ENCODE assay signal across 8 cellular contexts in genomic region chr10:17227367-17228080, GRCh38. TPM values are rescaled to one million over a fixed set of nuclear protein-coding genes. Genes with fewer than 3 reads are reported as not detected.
DNase-seq lines count a peak whose midpoint lies in the region; ATAC-seq and TF ChIP-seq lines count a peak whose summit lies in the region.

No MANE protein-coding gene starts in this region.

- no peaks in the 10 kb centered on the region; the same call in 1 of the 2 replicates for H4K20me1 ChIP-seq in OCI-LY7 (ENCODE audit: insufficient read depth, low read length)

- H3K4me1 ChIP-seq in OCI-LY7 (ENCODE audit: insufficient read depth, low read length, poor library complexity, severe bottlenecking), result peaks cover 29% of the 10 kb centered on the region
- peaks cover 33 to 34% of the 10 kb centered on the region in 2 donors for H3K4me1 ChIP-seq in naive thymus-derived CD4-positive, alpha-beta T cell (ENCODE audit: control insufficient read depth in 2 of 2, insufficient read depth in 2 of 2, low read length in 2 of 2)

- H3K4me3 Mint-ChIP-seq in naive thymus-derived CD4-positive, alpha-beta T cell, result peak overlapping the region; percentile 87 to 100 (median 97)

- intact Hi-C loops in OCI-LY7 (cut with micrococcal nuclease; ENCODE audit: unreplicated experiment), result no loop called here
- intact Hi-C loops in naive thymus-derived CD4-positive, alpha-beta T cell (cut with micrococcal nuclease), result loop anchor here (1.0 to 10.0 kb wide), 6 partner anchors 11 to 1431 kb away; partner anchors contain the start of genes ARL5B (in 2 of the 2) and NSUN6 (in 1 of the 2)

- H3K4me2 ChIP-seq in OCI-LY7 (ENCODE audit: low read length), result peak overlapping the region; percentile 57

- DNase-seq in activated CD4-positive, CD25-positive, alpha-beta regulatory T cell (lab: John Stamatoyannopoulos, UW), result no peak
- DNase-seq in OCI-LY7 (ENCODE audit: low spot score), result peak; percentile 24
- peak in 8 of 9 donors; percentile 31 to 72 (median 58) for DNase-seq in naive thymus-derived CD4-positive, alpha-beta T cell
- DNase-seq in 8988T, result no peak
- no peak for DNase-seq in NCI-H2029 treated with DMSO at 0.1 percent for 48 hours (lab: John Stamatoyannopoulos, UW)

- POLR2A ChIA-PET in OCI-LY7 (lab: Charles Lee), result interaction anchor here (0.6 kb wide), 1 partner anchor 475 kb away, joined by 3 read pairs; no protein-coding TSS in a partner anchor
- POLR2A ChIA-PET in naive thymus-derived CD4-positive, alpha-beta T cell (lab: Charles Lee), result interaction anchor here (0.6 to 8.3 kb wide), 11 partner anchors 12 to 413 kb away, joined by 3 to 167 read pairs (median 24); partner anchors contain the start of genes RSU1 and TRDMT1

- no peaks in the 10 kb centered on the region for H3K9me3 Mint-ChIP-seq in naive thymus-derived CD4-positive, alpha-beta T cell

- H3K4me1 Mint-ChIP-seq in naive thymus-derived CD4-positive, alpha-beta T cell, result peaks cover 25 to 61% (median 54%) of the 10 kb centered on the region in 7 donors

- H3K27ac Mint-ChIP-seq in naive thymus-derived CD4-positive, alpha-beta T cell, result peak overlapping the region; percentile 91 to 100 (median 97)

- H3K36me3 Mint-ChIP-seq in naive thymus-derived CD4-positive, alpha-beta T cell, result peaks cover 0 to 46% (median 7%) of the 10 kb centered on the region in 5 donors

- H3K79me2 ChIP-seq in OCI-LY7 (ENCODE audit: insufficient read depth, low read depth, low read length), result no peaks in the 10 kb centered on the region

- no peak overlapping the region; the same call in 1 of the 2 replicates for H2AFZ ChIP-seq in OCI-LY7 (ENCODE audit: low read length)

- peak; percentile 43 to 57 for ATAC-seq in activated CD4-positive, CD25-positive, alpha-beta regulatory T cell treated with anti-CD3 and anti-CD28 coated beads, Interleukin-2, amount 50 U/mL, for 24 hours
- peak; percentile 21 for ATAC-seq in HG02571 (IDR thresholded peaks at IDR 0.05; ENCODE audit: unreplicated experiment)
- no peak for ATAC-seq in naive thymus-derived CD4-positive, alpha-beta T cell

- H3K27me3 ChIP-seq in naive thymus-derived CD4-positive, alpha-beta T cell (ENCODE audit: control insufficient read depth in 2 of 2, insufficient read depth in 2 of 2, low read length in 2 of 2), result no peaks in the 10 kb centered on the region

- H3K9me2 ChIP-seq in OCI-LY7 (ENCODE audit: insufficient read depth, low read length), result no peaks in the 10 kb centered on the region

- H3K27ac ChIP-seq in OCI-LY7 (ENCODE audit: low read depth, low read length, poor library complexity, severe bottlenecking) (no peak overlapping the region), cingulate gyrus (ENCODE audit: low read depth, low read length) (peak overlapping the region; percentile 58)
- peak overlapping the region; percentile 83 for H3K27ac ChIP-seq in naive thymus-derived CD4-positive, alpha-beta T cell (ENCODE audit: low read depth, low read length)

- peak overlapping the region; percentile 53 for H3K4me3 ChIP-seq in OCI-LY7 (ENCODE audit: low read depth, low read length, poor library complexity, severe bottlenecking)
- H3K4me3 ChIP-seq in naive thymus-derived CD4-positive, alpha-beta T cell (ENCODE audit: low read length), result peak overlapping the region; percentile 81

- no peaks in the 10 kb centered on the region for H3K36me3 ChIP-seq in OCI-LY7 (ENCODE audit: insufficient read depth, low read length)
- peaks cover 13 to 25% (median 15%) of the 10 kb centered on the region in 3 experiments for H3K36me3 ChIP-seq in naive thymus-derived CD4-positive, alpha-beta T cell (ENCODE audit: control insufficient read depth in 2 of 3, insufficient read depth in 3 of 3, low read length in 3 of 3)

- peak; percentile 70 for TF ChIP-seq CTCF in OCI-LY7 (conservative IDR thresholded peaks at IDR 0.05; ENCODE audit: low read length)

- CTCF ChIA-PET in OCI-LY7 (lab: Charles Lee; ENCODE audit: unreplicated experiment), result no interaction called here
- CTCF ChIA-PET in naive thymus-derived CD4-positive, alpha-beta T cell (lab: Charles Lee), result interaction anchor here (0.6 to 3.4 kb wide), 3 partner anchors 22 to 367 kb away, joined by 3 to 13 read pairs (median 8); partner anchors contain the start of gene TRDMT1

- no peaks in the 10 kb centered on the region for H3K9me3 ChIP-seq in OCI-LY7 (ENCODE audit: low read length)
- H3K9me3 ChIP-seq in naive thymus-derived CD4-positive, alpha-beta T cell (ENCODE audit: control insufficient read depth in 2 of 3, low read length in 3 of 3), result no peaks in the 10 kb centered on the region

- H3K27me3 Mint-ChIP-seq in naive thymus-derived CD4-positive, alpha-beta T cell, result peaks cover 0 to 4% (median 0%) of the 10 kb centered on the region in 5 donors

- no TSS peak for BruUV-seq in OCI-LY7 (replicated peaks; lab: Mats Ljungman, UMichigan)

RNA-seq across cellular contexts. Expression of gene VIM, which starts 0.5 kb away (rescaled TPM):
- 0.46 and 3.4 TPM in 2 replicates for total RNA-seq in OCI-LY7 (2014; rRNA removed; shearing (Covaris generic))
- 0.88 and 1.3 TPM in 2 replicates for total RNA-seq in OCI-LY7 (2022)
- total RNA-seq in naive thymus-derived CD4-positive, alpha-beta T cell, result 1,000 to 10,000 TPM in 3 of 5 experiments, 100 to 1,000 TPM in 2; 498 to 2,181 (median 1,002) TPM
- 100 to 1,000 TPM; 399 to 546 TPM for polyA plus RNA-seq in naive thymus-derived CD4-positive, alpha-beta T cell

RNA-seq across cellular contexts. Expression of gene TRDMT1, which starts 26.1 kb away (rescaled TPM):
- total RNA-seq in OCI-LY7 (2014; rRNA removed; shearing (Covaris generic)), result 10.4 and 12.7 TPM in 2 replicates
- 11.9 and 12.2 TPM in 2 replicates for total RNA-seq in OCI-LY7 (2022)
- total RNA-seq in naive thymus-derived CD4-positive, alpha-beta T cell, result 10 to 100 TPM; 10.2 to 30.6 (median 15.9) TPM
- polyA plus RNA-seq in naive thymus-derived CD4-positive, alpha-beta T cell, result 10 to 100 TPM in 1 of 2 donors, 1 to 10 TPM in 1; 9.7 to 12.8 TPM

Comparison
In these comparisons a context has a peak if more than half of its experiments do, and no peak if none do; other contexts are left out.
1. DNase-seq: peak in OCI-LY7 (single experiment) and naive thymus-derived CD4-positive, alpha-beta T cell (8 of 9); none in activated CD4-positive, CD25-positive, alpha-beta regulatory T cell (0 of 4), 8988T (single experiment) and NCI-H2029 treated with DMSO at 0.1 percent for 48 hours (single experiment).
2. RNA of gene VIM, which starts 0.5 kb away (total RNA-seq): 498 to 2,181 TPM in naive thymus-derived CD4-positive, alpha-beta T cell; 0.46 to 3.4 TPM in OCI-LY7; every median in the first group is over 100 times any median in the second.